Comparison of ENCODE assay signal across 2 cellular contexts in genomic region chr11:64379817-64380709, GRCh38.
TF ChIP-seq lines count a peak whose summit lies in the region.

No MANE protein-coding gene starts in this region.

TF ChIP-seq in HEK293, 187 proteins besides CTCF, POLR2A, EP300 and RAD21 (continues in another document):
- TF ChIP-seq ZNF555 (tag by site-specific recombination; conservative IDR thresholded peaks at IDR 0.05) (no peak), ZEB2 (tag by site-specific recombination; IDR thresholded peaks at IDR 0.05) (no peak), ZBTB26 (tag by site-specific recombination; optimal IDR thresholded peaks at IDR 0.05) (no peak), ZFP69B (tag by site-specific recombination; IDR thresholded peaks at IDR 0.05) (no peak), ZNF645 (tag by site-specific recombination; IDR thresholded peaks at IDR 0.05) (no peak), ZNF18 (tag by site-specific recombination; IDR thresholded peaks at IDR 0.05) (peak; percentile 96), IKZF3 (tag by site-specific recombination; IDR thresholded peaks at IDR 0.05) (no peak), RBAK (tag by site-specific recombination; IDR thresholded peaks at IDR 0.05) (no peak), ZNF248 (tag by site-specific recombination; IDR thresholded peaks at IDR 0.05) (no peak), ZNF776 (tag by site-specific recombination; IDR thresholded peaks at IDR 0.05; ENCODE audit: borderline replicate concordance) (no peak), GLI2 (tag by site-specific recombination; IDR thresholded peaks at IDR 0.05; ENCODE audit: borderline replicate concordance, low read depth) (no peak), ZSCAN4 (tag by site-specific recombination; IDR thresholded peaks at IDR 0.05) (peak; percentile 89), SP7 (tag by site-specific recombination; IDR thresholded peaks at IDR 0.05) (no peak), MEIS1 (CRISPR knock-in tag; IDR thresholded peaks at IDR 0.05; ENCODE audit: borderline replicate concordance) (no peak), ZNF10 (tag by site-specific recombination; IDR thresholded peaks at IDR 0.05) (no peak), BCL6B (tag by site-specific recombination; IDR thresholded peaks at IDR 0.05) (no peak), ZNF548 (tag by site-specific recombination; IDR thresholded peaks at IDR 0.05) (no peak), PRDM1 (tag by site-specific recombination; IDR thresholded peaks at IDR 0.05) (no peak), ZNF626 (tag by site-specific recombination; IDR thresholded peaks at IDR 0.05) (no peak), GFI1B (tag by site-specific recombination; IDR thresholded peaks at IDR 0.05) (no peak), REPIN1 (tag by site-specific recombination; IDR thresholded peaks at IDR 0.05; ENCODE audit: low read depth) (no peak), ZNF610 (tag by site-specific recombination; IDR thresholded peaks at IDR 0.05; ENCODE audit: borderline replicate concordance) (no peak), ZNF621 (tag by site-specific recombination; IDR thresholded peaks at IDR 0.05) (no peak), ZNF549 (tag by site-specific recombination; IDR thresholded peaks at IDR 0.05) (no peak), ZNF513 (tag by site-specific recombination; IDR thresholded peaks at IDR 0.05) (no peak), ZNF747 (tag by site-specific recombination; IDR thresholded peaks at IDR 0.05) (no peak), ZNF140 (tag by site-specific recombination; IDR thresholded peaks at IDR 0.05) (no peak), ZNF211 (tag by site-specific recombination; IDR thresholded peaks at IDR 0.05; ENCODE audit: low read depth) (no peak)

TF ChIP-seq in GM12878, 131 proteins besides CTCF, POLR2A, EP300 and RAD21:
- TF ChIP-seq HSF1 (IDR thresholded peaks at IDR 0.05; ENCODE audit: low read depth, low read length) (no peak), REST (IDR thresholded peaks at IDR 0.05; ENCODE audit: low read depth, low read length) (no peak), SMC3 (IDR thresholded peaks at IDR 0.05; ENCODE audit: borderline replicate concordance, low read length) (no peak), TCF12 (IDR thresholded peaks at IDR 0.05; ENCODE audit: low read depth, low read length) (no peak), ZBTB33 (IDR thresholded peaks at IDR 0.05) (no peak), GABPA (IDR thresholded peaks at IDR 0.05; ENCODE audit: low read depth) (no peak), SP1 (IDR thresholded peaks at IDR 0.05; ENCODE audit: low read depth, low read length) (no peak), NFIC (IDR thresholded peaks at IDR 0.05; ENCODE audit: low read depth, low read length) (peak; percentile 61), NR2F1 (conservative IDR thresholded peaks at IDR 0.05) (no peak), TARDBP (IDR thresholded peaks at IDR 0.05; ENCODE audit: borderline replicate concordance) (no peak), NR2C1 (IDR thresholded peaks at IDR 0.05) (no peak), EZH2 (IDR thresholded peaks at IDR 0.05; ENCODE audit: borderline replicate concordance, control insufficient read depth, low read depth, low read length) (no peak), TCF3 (IDR thresholded peaks at IDR 0.05; ENCODE audit: borderline replicate concordance, insufficient read depth, low read depth, low read length) (peak; percentile 42; the same call in 1 of the 2 replicates), CHD2 (IDR thresholded peaks at IDR 0.05; ENCODE audit: borderline replicate concordance, low read depth, low read length) (no peak), BCL3 (IDR thresholded peaks at IDR 0.05; ENCODE audit: borderline replicate concordance, insufficient read depth, low read depth, low read length, poor library complexity, severe bottlenecking) (peak; percentile 92), PBX3 (IDR thresholded peaks at IDR 0.05; ENCODE audit: insufficient replicate concordance, low read depth, low read length) (peak; percentile 9)
